In the genomic region with DNA sequence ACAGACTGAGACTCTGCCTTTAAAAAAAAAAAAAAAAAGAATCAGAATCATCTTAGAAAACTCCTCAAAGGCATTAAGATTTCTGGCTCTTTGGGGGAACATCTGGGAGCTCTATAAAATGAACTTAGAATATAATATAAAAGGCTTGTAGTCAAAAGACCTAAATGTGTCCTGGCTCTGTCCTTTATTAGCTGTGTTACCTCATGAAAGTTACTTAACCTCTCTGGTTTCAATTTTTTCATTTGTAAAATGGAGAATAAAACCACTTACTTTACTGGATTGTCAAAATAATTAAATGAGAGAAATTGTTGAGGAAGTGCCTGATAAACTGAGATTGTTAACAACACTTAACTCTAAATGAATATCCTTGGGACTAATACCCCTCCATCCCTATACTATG, we compare ENCODE assay signal across 26 cellular contexts.
"Had no signal": no experiment of that assay in that cellular context is flagged by ENCODE, and none has a peak within 500 bp of the region (broad histone marks: within the 10 kb centered on the region; RNA-seq: fewer than 3 reads in every experiment).

No MANE protein-coding gene starts in this region.

- H3K4me2 ChIP-seq: hepatocyte had no signal

- DNase-seq: colonic mucosa; cortex of kidney; dorsolateral prefrontal cortex; effector CD4-positive, alpha-beta T cell; effector CD8-positive, alpha-beta T cell; effector memory CD4-positive, alpha-beta T cell; effector memory CD8-positive, alpha-beta T cell; endodermal cell; erythroblast; esophagus squamous epithelium; foreskin fibroblast; foreskin keratinocyte; foreskin melanocyte; gastrocnemius medialis; glutamatergic neuron; head of caudate nucleus; heart left ventricle; heart right ventricle had no signal

- FAIRE-seq: colon, endometrium had no signal

- H2AFZ ChIP-seq: hepatocyte had no signal

- H3K36me3 ChIP-seq: colonic mucosa, esophagus muscularis mucosa, esophagus squamous epithelium, gastrocnemius medialis, heart left ventricle, heart right ventricle had no signal

- H3K9me3 ChIP-seq: colonic mucosa, esophagus muscularis mucosa, esophagus squamous epithelium, gastrocnemius medialis, gastroesophageal sphincter, heart left ventricle, heart right ventricle had no signal

- ATAC-seq: effector memory CD8-positive, alpha-beta T cell; esophagus mucosa; foreskin keratinocyte; gastrocnemius medialis; gastroesophageal sphincter; heart left ventricle; heart right ventricle had no signal

- H3K4me1 ChIP-seq: colonic mucosa, esophagus squamous epithelium, foreskin keratinocyte, gastroesophageal sphincter had no signal

- H3K4me3 ChIP-seq: colonic mucosa, coronary artery, dorsolateral prefrontal cortex, esophagus muscularis mucosa, esophagus squamous epithelium, gastrocnemius medialis, gastroesophageal sphincter, heart left ventricle, heart right ventricle, hepatocyte had no signal

- H3K27ac ChIP-seq: colonic mucosa, coronary artery, dorsolateral prefrontal cortex, epithelial cell of prostate, esophagus muscularis mucosa, esophagus squamous epithelium, foreskin keratinocyte, gastrocnemius medialis, gastroesophageal sphincter, heart left ventricle, heart right ventricle, hepatocyte had no signal

- H3K27me3 ChIP-seq: colonic mucosa, dorsolateral prefrontal cortex, esophagus muscularis mucosa, esophagus squamous epithelium, foreskin keratinocyte, gastrocnemius medialis, gastroesophageal sphincter, heart left ventricle, heart right ventricle, hepatocyte had no signal
